Comparison of ENCODE assay signal across 21 cellular contexts in the genomic region with DNA sequence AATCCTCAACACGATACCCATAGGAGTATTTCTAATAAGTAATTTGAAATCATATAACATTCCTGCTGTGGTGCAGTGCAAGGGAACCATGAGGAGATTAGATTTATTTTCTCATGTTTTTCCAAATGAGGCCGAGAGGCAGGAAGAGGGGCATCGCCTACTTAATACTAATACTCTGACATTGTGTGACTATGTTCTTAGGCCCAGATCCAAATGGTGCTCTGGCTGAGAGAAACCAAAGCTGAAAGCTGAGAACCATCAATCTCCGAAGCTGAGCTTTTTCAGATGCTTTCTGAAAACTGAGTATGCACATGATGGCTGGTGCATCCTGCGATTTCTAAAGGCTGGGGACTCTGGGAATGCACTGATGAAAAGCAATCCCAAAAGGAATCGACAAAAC.
DNase-seq lines count a peak whose midpoint lies in the region; ATAC-seq and TF ChIP-seq lines count a peak whose summit lies in the region.
"Had no signal": no experiment of that assay in that cellular context is flagged by ENCODE, and none has a peak within 500 bp of the region (broad histone marks: within the 10 kb centered on the region; RNA-seq: fewer than 3 reads in every experiment).

No MANE protein-coding gene starts in this region.

- no peak for TF ChIP-seq EP300 in sigmoid colon (IDR thresholded peaks at IDR 0.05)

- no peaks in the 10 kb centered on the region for H3K36me3 Mint-ChIP-seq in brain
- H3K36me3 Mint-ChIP-seq: activated naive CD8-positive, alpha-beta T cell treated with anti-CD3 and anti-CD28 coated beads, Interleukin-2, amount 10 ng/mL, durations not matched to agents 7 days and 5 days had no signal

- H3K27ac ChIP-seq in heart left ventricle (peak overlapping the region in 11 of 12 donors; percentile 9 to 85 (median 72)), sigmoid colon (peak overlapping the region; percentile 59 to 73 (median 68))

- H3K27me3 ChIP-seq in heart left ventricle (no peaks in the 10 kb centered on the region), sigmoid colon (no peaks in the 10 kb centered on the region)
- H3K27me3 ChIP-seq: breast epithelium had no signal

- H3K9me3 ChIP-seq in heart left ventricle (no peaks in the 10 kb centered on the region), sigmoid colon (no peaks in the 10 kb centered on the region)
- H3K9me3 ChIP-seq: breast epithelium had no signal

- H3K4me1 ChIP-seq in heart left ventricle (peaks cover 0 to 40% (median 21%) of the 10 kb centered on the region in 12 donors), sigmoid colon (peaks cover 0 to 54% (median 47%) of the 10 kb centered on the region in 4 donors)
- H3K4me1 ChIP-seq: breast epithelium had no signal

- no peaks in the 10 kb centered on the region for H3K9me3 Mint-ChIP-seq in brain
- H3K9me3 Mint-ChIP-seq: activated naive CD8-positive, alpha-beta T cell treated with anti-CD3 and anti-CD28 coated beads, Interleukin-2, amount 10 ng/mL, durations not matched to agents 7 days and 5 days; activated T-helper 2 cell treated with anti-CD3 and anti-CD28 coated beads, Interferon-gamma antibody, Interleukin-2, Interleukin-4, amounts not matched to agents 10 μg/mL and 5 μg/mL and 100 μg/mL, durations not matched to agents 14 hours and 24 hours and 36 hours; CD4-positive, alpha-beta T cell; dendritic cell treated with granulocyte-macrophage colony-stimulating factor and Interleukin-4, amounts not matched to agents 40 ng/mL and 50 ng/mL, for 4 days; stimulated activated naive CD8-positive, alpha-beta T cell treated with anti-CD3 and anti-CD28 coated beads, Interleukin-15, Interleukin-2, amounts not matched to agents 100 ng/mL and 50 ng/mL, for 24 hours had no signal

- H3K27ac Mint-ChIP-seq in brain: peak overlapping the region in 3 of 5 experiments; percentile 35 to 77 (median 64)
- H3K27ac Mint-ChIP-seq: activated CD4-positive, alpha-beta T cell treated with anti-CD3 and anti-CD28 coated beads for 36 hours; activated naive CD8-positive, alpha-beta T cell treated with anti-CD3 and anti-CD28 coated beads, Interleukin-2, amount 10 ng/mL, durations not matched to agents 7 days and 5 days; activated T-helper 2 cell treated with anti-CD3 and anti-CD28 coated beads, Interferon-gamma antibody, Interleukin-2, Interleukin-4, amounts not matched to agents 10 μg/mL and 5 μg/mL and 100 μg/mL, durations not matched to agents 14 hours and 24 hours and 36 hours; CD4-positive, alpha-beta T cell; dendritic cell treated with granulocyte-macrophage colony-stimulating factor and Interleukin-4, amounts not matched to agents 40 ng/mL and 50 ng/mL, for 4 days; stimulated activated naive CD8-positive, alpha-beta T cell treated with anti-CD3 and anti-CD28 coated beads, Interleukin-15, Interleukin-2, amounts not matched to agents 100 ng/mL and 50 ng/mL, for 24 hours had no signal

- peak in 2 of 4 donors; percentile 12 to 18 for ATAC-seq in heart left ventricle
- no peak for ATAC-seq in GM18861 (IDR thresholded peaks at IDR 0.05; ENCODE audit: unreplicated experiment)
- ATAC-seq in GM19452 (IDR thresholded peaks at IDR 0.05; ENCODE audit: unreplicated experiment): no peak
- ATAC-seq: activated CD4-positive, alpha-beta T cell treated with anti-CD3 and anti-CD28 coated beads for 36 hours; HCT116 had no signal

- DNase-seq in EL: peak; percentile 28
- DNase-seq in heart left ventricle: no peak
- no peak for DNase-seq in sigmoid colon
- DNase-seq in NCI-H1694 treated with DMSO at 0.1 percent for 48 hours (lab: John Stamatoyannopoulos, UW): no peak
- no peak for DNase-seq in HCEC 1CT
- DNase-seq: activated CD4-positive, alpha-beta T cell treated with anti-CD3 and anti-CD28 coated beads for 36 hours; activated naive CD8-positive, alpha-beta T cell treated with anti-CD3 and anti-CD28 coated beads, Interleukin-2, amount 10 ng/mL, durations not matched to agents 7 days and 5 days; CD4-positive, alpha-beta T cell; glutamatergic neuron; KG1; NCI-H2029; NCI-H510A; stimulated activated CD4-positive, alpha-beta T cell treated with anti-CD3 and anti-CD28 coated beads, Interleukin-2, amount 100 ng/mL, for 24 hours had no signal

- H3K4me1 Mint-ChIP-seq in brain: peaks cover 51% of the 10 kb centered on the region
- H3K4me1 Mint-ChIP-seq: activated CD4-positive, alpha-beta T cell treated with anti-CD3 and anti-CD28 coated beads for 36 hours had no signal

- intact Hi-C loops in heart left ventricle (cut with DNase I) (loop anchor here in 7 of 10 donors (5.0 to 10.0 kb wide), 10 partner anchors 63 to 550 kb away; no protein-coding TSS in a partner anchor), sigmoid colon (cut with DNase I) (loop anchor here (5.0 kb wide), 1 partner anchor 233 kb away; no protein-coding TSS in a partner anchor)

- H3K27me3 Mint-ChIP-seq in brain: peaks cover 3% of the 10 kb centered on the region

- TF ChIP-seq CTCF in brain (conservative IDR thresholded peaks at IDR 0.05) (no peak), heart left ventricle (IDR thresholded peaks at IDR 0.05) (no peak), sigmoid colon (IDR thresholded peaks at IDR 0.05) (no peak)

- no peak for TF ChIP-seq POLR2A in heart left ventricle (IDR thresholded peaks at IDR 0.05)
- TF ChIP-seq POLR2A in sigmoid colon (IDR thresholded peaks at IDR 0.05): no peak

- no peaks in the 10 kb centered on the region for H3K36me3 ChIP-seq in heart left ventricle
- H3K36me3 ChIP-seq in sigmoid colon: no peaks in the 10 kb centered on the region
- H3K36me3 ChIP-seq: breast epithelium had no signal

- whole genome bisulfite sequencing in heart left ventricle, 4 donors: 57 to 68% (median 59%) methylated on average over 6 of the region's 6 CpGs
- 81 to 84% methylated on average over 6 of the region's 6 CpGs for WGBS in sigmoid colon, 2 donors

- no peak overlapping the region for H3K4me3 ChIP-seq in heart left ventricle
- no peak overlapping the region for H3K4me3 ChIP-seq in sigmoid colon
- H3K4me3 ChIP-seq: breast epithelium had no signal

- H3K4me3 Mint-ChIP-seq in brain: no peak overlapping the region
- H3K4me3 Mint-ChIP-seq: activated CD4-positive, alpha-beta T cell treated with anti-CD3 and anti-CD28 coated beads for 36 hours; activated naive CD8-positive, alpha-beta T cell treated with anti-CD3 and anti-CD28 coated beads, Interleukin-2, amount 10 ng/mL, durations not matched to agents 7 days and 5 days; CD4-positive, alpha-beta T cell; dendritic cell treated with granulocyte-macrophage colony-stimulating factor and Interleukin-4, amounts not matched to agents 40 ng/mL and 50 ng/mL, for 4 days; stimulated activated naive CD8-positive, alpha-beta T cell treated with anti-CD3 and anti-CD28 coated beads, Interleukin-15, Interleukin-2, amounts not matched to agents 100 ng/mL and 50 ng/mL, for 24 hours had no signal
